1 cellular context compared by ENCODE assay signal in genomic region chr5:159905496-159905895, GRCh38.
TF ChIP-seq lines count a peak whose summit lies in the region.

No MANE protein-coding gene starts in this region.

TF ChIP-seq in HCT116, 20 proteins besides CTCF, POLR2A, EP300 and RAD21 (continued from another document):
- TF ChIP-seq EGR1 (IDR thresholded peaks at IDR 0.05; ENCODE audit: low read depth) (no peak), EZH2 (IDR thresholded peaks at IDR 0.05) (no peak)
